Comparison of ENCODE assay signal across 9 cellular contexts in genomic region chr9:127422787-127423186, GRCh38. TPM values are rescaled to one million over a fixed set of nuclear protein-coding genes. Genes with fewer than 3 reads are reported as not detected.
DNase-seq lines count a peak whose midpoint lies in the region; ATAC-seq and TF ChIP-seq lines count a peak whose summit lies in the region.
"Had no signal": no experiment of that assay in that cellular context is flagged by ENCODE, and none has a peak within 500 bp of the region (broad histone marks: within the 10 kb centered on the region; RNA-seq: fewer than 3 reads in every experiment).

No MANE protein-coding gene starts in this region.

- no peak for ATAC-seq in HG03439 (IDR thresholded peaks at IDR 0.05; ENCODE audit: unreplicated experiment)

- intact Hi-C loops in dendritic cell treated with granulocyte-macrophage colony-stimulating factor and Interleukin-4, amounts not matched to agents 40 ng/mL and 50 ng/mL, for 4 days (cut with micrococcal nuclease) = loop anchor here (1.0 to 10.0 kb wide), 2 partner anchors 29 to 198 kb away; partner anchors contain the start of genes LRSAM1 and RPL12

- peak overlapping the region; percentile 99 for H3K4me3 Mint-ChIP-seq in dendritic cell treated with granulocyte-macrophage colony-stimulating factor and Interleukin-4, amounts not matched to agents 40 ng/mL and 50 ng/mL, for 4 days
- H3K4me3 Mint-ChIP-seq in nephron = peak overlapping the region; percentile 98 to 99 (median 99)

- H3K9me3 Mint-ChIP-seq in dendritic cell treated with granulocyte-macrophage colony-stimulating factor and Interleukin-4, amounts not matched to agents 40 ng/mL and 50 ng/mL, for 4 days = no peaks in the 10 kb centered on the region
- no peaks in the 10 kb centered on the region for H3K9me3 Mint-ChIP-seq in nephron

- no peak for TF ChIP-seq CTCF in BJ (IDR thresholded peaks at IDR 0.05; ENCODE audit: insufficient read depth, low read depth, low read length)
- no peak for TF ChIP-seq CTCF in Loucy (conservative IDR thresholded peaks at IDR 0.05; ENCODE audit: low read length)
- no peak for TF ChIP-seq CTCF in nephron (IDR thresholded peaks at IDR 0.05; ENCODE audit: unreplicated experiment in 3 of 3)

- H3K27me3 ChIP-seq in BJ (ENCODE audit: control insufficient read depth, insufficient read depth, low read length) = no peaks in the 10 kb centered on the region
- H3K27me3 ChIP-seq in Loucy (ENCODE audit: insufficient read depth, low read length, poor library complexity, severe bottlenecking) = no peaks in the 10 kb centered on the region

- peak overlapping the region; percentile 94 for H3K27ac Mint-ChIP-seq in dendritic cell treated with granulocyte-macrophage colony-stimulating factor and Interleukin-4, amounts not matched to agents 40 ng/mL and 50 ng/mL, for 4 days
- peak overlapping the region; percentile 100 for H3K27ac Mint-ChIP-seq in nephron

- POLR2A ChIA-PET in BJ (lab: Charles Lee) = no interaction called here

- H3K36me3 Mint-ChIP-seq in dendritic cell treated with granulocyte-macrophage colony-stimulating factor and Interleukin-4, amounts not matched to agents 40 ng/mL and 50 ng/mL, for 4 days (ENCODE audit: low read depth) = peaks cover 27% of the 10 kb centered on the region
- peaks cover 7% of the 10 kb centered on the region for H3K36me3 Mint-ChIP-seq in nephron (ENCODE audit: low read depth)

- CTCF ChIA-PET in BJ (lab: Yijun Ruan, JAX) = no interaction called here

- H3K36me3 ChIP-seq in BJ (ENCODE audit: control insufficient read depth, insufficient read depth, low read length) (no peaks in the 10 kb centered on the region), Loucy (ENCODE audit: insufficient read depth, low read length) (no peaks in the 10 kb centered on the region)

- DNase-seq in BJ (ENCODE audit: low read depth) (no peak), nucleus accumbens (lab: John Stamatoyannopoulos, UW) (no peak), NCI-H345 treated with DMSO at 0.1 percent for 48 hours (lab: John Stamatoyannopoulos, UW; ENCODE audit: unreplicated experiment) (no peak), GM19240 (ENCODE audit: insufficient read length, low spot score) (no peak)
- DNase-seq: SW 1271 had no signal

- peaks cover 21% of the 10 kb centered on the region for H3K4me1 ChIP-seq in Loucy (ENCODE audit: insufficient read depth, low read length, poor library complexity, severe bottlenecking)

- H2AFZ ChIP-seq in Loucy (ENCODE audit: low read length) = no peak overlapping the region

- no peaks in the 10 kb centered on the region for H3K9me2 ChIP-seq in Loucy (replicated peaks; ENCODE audit: low read depth, low read length)

- peak overlapping the region; percentile 95 for H3K9ac ChIP-seq in Loucy (ENCODE audit: low read depth, low read length, poor library complexity, severe bottlenecking)

- H3K4me3 ChIP-seq in BJ (ENCODE audit: low read depth, low read length) (peak overlapping the region; percentile 83), Loucy (ENCODE audit: low read length, poor library complexity, severe bottlenecking) (peak overlapping the region; percentile 90)

- no peaks in the 10 kb centered on the region for H3K9me3 ChIP-seq in Loucy (ENCODE audit: insufficient read depth, low read depth, low read length)

- peak overlapping the region; percentile 98 for H3K4me2 ChIP-seq in Loucy (ENCODE audit: low read depth, low read length, poor library complexity, severe bottlenecking)

- peaks cover 57% of the 10 kb centered on the region for H3K4me1 Mint-ChIP-seq in dendritic cell treated with granulocyte-macrophage colony-stimulating factor and Interleukin-4, amounts not matched to agents 40 ng/mL and 50 ng/mL, for 4 days (ENCODE audit: low read depth)
- H3K4me1 Mint-ChIP-seq in nephron = peaks cover 41% of the 10 kb centered on the region

- peaks cover 46% of the 10 kb centered on the region for H3K79me2 ChIP-seq in Loucy (ENCODE audit: insufficient read depth, low read length)

- H3K27me3 Mint-ChIP-seq in dendritic cell treated with granulocyte-macrophage colony-stimulating factor and Interleukin-4, amounts not matched to agents 40 ng/mL and 50 ng/mL, for 4 days = no peaks in the 10 kb centered on the region
- H3K27me3 Mint-ChIP-seq in nephron (ENCODE audit: low read depth) = no peaks in the 10 kb centered on the region

- H4K20me1 ChIP-seq in Loucy (ENCODE audit: insufficient read depth, low read length, poor library complexity, severe bottlenecking) = peaks cover 8% of the 10 kb centered on the region

- no peaks in the 10 kb centered on the region for H3F3A ChIP-seq in Loucy (ENCODE audit: low read depth)

RNA-seq across cellular contexts. Expression of gene ZNF79, which starts 1.4 kb away (rescaled TPM):
- 5.3 and 6.9 TPM in 2 replicates for polyA plus RNA-seq in BJ (2011; rRNA removed)
- 10.4 and 18.1 TPM in 2 replicates for polyA minus RNA-seq in BJ (2011; rRNA and poly(A)+ RNA removed)

RNA-seq across cellular contexts. Expression of gene SLC2A8, which starts 25.8 kb away (rescaled TPM):
- polyA plus RNA-seq in BJ (2011; rRNA removed) = 9.5 and 16.7 TPM in 2 replicates
- 6.0 and 11.2 TPM in 2 replicates for polyA minus RNA-seq in BJ (2011; rRNA and poly(A)+ RNA removed)

RNA-seq across cellular contexts. Expression of gene RPL12, which starts 28.4 kb away (rescaled TPM):
- polyA plus RNA-seq in BJ (2011; rRNA removed) = 2,343 and 2,359 TPM in 2 replicates
- polyA minus RNA-seq in BJ (2011; rRNA and poly(A)+ RNA removed) = 989 and 1,794 TPM in 2 replicates

RNA-seq across cellular contexts. Expression of gene LRSAM1, which starts 28.5 kb away (rescaled TPM):
- polyA plus RNA-seq in BJ (2011; rRNA removed) = 3.5 and 5.2 TPM in 2 replicates
- polyA minus RNA-seq in BJ (2011; rRNA and poly(A)+ RNA removed) = 4.5 and 4.6 TPM in 2 replicates
